Comparison of ENCODE assay signal across 11 cellular contexts in genomic region chr10:117545141-117546019, GRCh38. TPM values are rescaled to one million over a fixed set of nuclear protein-coding genes. Genes with fewer than 3 reads are reported as not detected.
DNase-seq lines count a peak whose midpoint lies in the region; ATAC-seq and TF ChIP-seq lines count a peak whose summit lies in the region.
"Had no signal": no experiment of that assay in that cellular context is flagged by ENCODE, and none has a peak within 500 bp of the region (broad histone marks: within the 10 kb centered on the region; RNA-seq: fewer than 3 reads in every experiment).

No MANE protein-coding gene starts in this region.

- peak; percentile 65 for DNase-seq in GM23248
- DNase-seq in kidney epithelial cell (ENCODE audit: low read depth): no peak
- no peak for DNase-seq in COR-L47 (lab: John Stamatoyannopoulos, UW)
- DNase-seq in MM.1S: no peak
- no peak for DNase-seq in NCI-H2107 treated with DMSO at 0.1 percent for 48 hours (lab: John Stamatoyannopoulos, UW; ENCODE audit: unreplicated experiment)
- DNase-seq: DND-41, NCI-H1930 had no signal

- ATAC-seq in HG02610 (IDR thresholded peaks at IDR 0.05; ENCODE audit: unreplicated experiment): no peak
- ATAC-seq: stimulated activated memory B cell treated with anti-CD40 and anti-IgM and Interleukin-4, amounts not matched to agents 10 μg/mL and 1 μg/mL and 100 μg/mL, for 72 hours had no signal

- H3K4me3 ChIP-seq in GM23248 (peak overlapping the region; percentile 95), kidney epithelial cell (ENCODE audit: low read depth, low read length) (peak overlapping the region; percentile 86), skeletal muscle tissue (ENCODE audit: low read length in 3 of 3) (peak overlapping the region; percentile 67 to 81 (median 74)), MM.1S (ENCODE audit: low read length) (no peak overlapping the region)

- peaks cover 95% of the 10 kb centered on the region for H3K27me3 Mint-ChIP-seq in brain

- TF ChIP-seq CTCF in brain (conservative IDR thresholded peaks at IDR 0.05) (no peak), kidney epithelial cell (IDR thresholded peaks at IDR 0.05; ENCODE audit: insufficient read depth, low read length, poor library complexity, severe bottlenecking) (no peak), MM.1S (IDR thresholded peaks at IDR 0.05; ENCODE audit: low read length) (no peak)

- peaks cover 0 to 13% (median 0%) of the 10 kb centered on the region in 5 experiments for H3K9me3 Mint-ChIP-seq in brain
- H3K9me3 Mint-ChIP-seq: stimulated activated memory B cell treated with anti-CD40 and anti-IgM and Interleukin-4, amounts not matched to agents 10 μg/mL and 1 μg/mL and 100 μg/mL, for 72 hours had no signal

- peak overlapping the region; percentile 90 to 97 (median 95) for H3K4me3 Mint-ChIP-seq in brain
- H3K4me3 Mint-ChIP-seq: stimulated activated memory B cell treated with anti-CD40 and anti-IgM and Interleukin-4, amounts not matched to agents 10 μg/mL and 1 μg/mL and 100 μg/mL, for 72 hours had no signal

- H3K9me2 ChIP-seq in GM23248 (ENCODE audit: insufficient read depth) (no peaks in the 10 kb centered on the region), MM.1S (replicated peaks; ENCODE audit: insufficient read depth, low read length) (no peaks in the 10 kb centered on the region)

- in situ Hi-C loops in GM23248 (cut with MboI): loop anchor here (10.0 kb wide), 2 partner anchors 499 to 699 kb away; partner anchors contain the start of gene RAB11FIP2

- H3K27me3 ChIP-seq in GM23248 (replicated peaks; ENCODE audit: insufficient read depth) (no peaks in the 10 kb centered on the region), kidney epithelial cell (ENCODE audit: control insufficient read depth, insufficient read depth, low read length) (peaks cover 7% of the 10 kb centered on the region), skeletal muscle tissue (ENCODE audit: control insufficient read depth in 3 of 3, insufficient read depth in 3 of 3, low read length in 3 of 3) (peaks cover 81 to 92% (median 83%) of the 10 kb centered on the region in 3 donors), MM.1S (replicated peaks; ENCODE audit: insufficient read depth, low read length) (no peaks in the 10 kb centered on the region)

- H3K36me3 ChIP-seq in GM23248 (ENCODE audit: low read depth) (peaks cover 8% of the 10 kb centered on the region; the same call in 1 of the 2 replicates), kidney epithelial cell (ENCODE audit: control insufficient read depth, insufficient read depth, low read length) (no peaks in the 10 kb centered on the region), skeletal muscle tissue (ENCODE audit: control insufficient read depth in 3 of 3, insufficient read depth in 3 of 3, low read length in 3 of 3) (no peaks in the 10 kb centered on the region), MM.1S (replicated peaks; ENCODE audit: insufficient read depth, low read length) (no peaks in the 10 kb centered on the region)

- no peaks in the 10 kb centered on the region for H3K36me3 Mint-ChIP-seq in brain
- H3K36me3 Mint-ChIP-seq: stimulated activated memory B cell treated with anti-CD40 and anti-IgM and Interleukin-4, amounts not matched to agents 10 μg/mL and 1 μg/mL and 100 μg/mL, for 72 hours had no signal

- H3K9ac ChIP-seq in GM23248: peak overlapping the region; percentile 98
- peak overlapping the region in 2 of 3 donors; percentile 56 to 85 for H3K9ac ChIP-seq in skeletal muscle tissue (ENCODE audit: low read depth in 1 of 3, low read length in 3 of 3)
- H3K9ac ChIP-seq in MM.1S (ENCODE audit: low read length): no peak overlapping the region

- H3K9me3 ChIP-seq in GM23248 (ENCODE audit: low read depth): no peaks in the 10 kb centered on the region
- no peaks in the 10 kb centered on the region for H3K9me3 ChIP-seq in skeletal muscle tissue (ENCODE audit: control insufficient read depth in 3 of 3, low read length in 3 of 3)
- no peaks in the 10 kb centered on the region for H3K9me3 ChIP-seq in MM.1S (replicated peaks; ENCODE audit: insufficient read depth, low read length)

- WGBS in GM23248 (ENCODE audit: low coverage in 1 of 2, low lambda C conversion rate in 2 of 2, missing lambda C conversion rate in 2 of 2), 2 experiments: 1% methylated on average over 49 to 63 of the region's 67 CpGs

- H3K4me1 Mint-ChIP-seq in brain: peaks cover 76% of the 10 kb centered on the region

- H4K20me1 ChIP-seq in GM23248 (ENCODE audit: insufficient read depth) (no peaks in the 10 kb centered on the region), MM.1S (ENCODE audit: insufficient read depth, low read length) (no peaks in the 10 kb centered on the region)

- H3K27ac Mint-ChIP-seq in brain: peak overlapping the region; percentile 79 to 100 (median 98)
- H3K27ac Mint-ChIP-seq: stimulated activated memory B cell treated with anti-CD40 and anti-IgM and Interleukin-4, amounts not matched to agents 10 μg/mL and 1 μg/mL and 100 μg/mL, for 72 hours had no signal

- peaks cover 30% of the 10 kb centered on the region for H3K4me1 ChIP-seq in GM23248 (ENCODE audit: insufficient read depth)
- H3K4me1 ChIP-seq in skeletal muscle tissue (ENCODE audit: control insufficient read depth in 3 of 3, insufficient read depth in 3 of 3, low read length in 3 of 3): peaks cover 16 to 40% (median 17%) of the 10 kb centered on the region in 3 donors
- H3K4me1 ChIP-seq in MM.1S (ENCODE audit: low read length): no peaks in the 10 kb centered on the region

- H3K27ac ChIP-seq in GM23248 (peak overlapping the region; percentile 99), skeletal muscle tissue (ENCODE audit: low read depth, low read length) (peak overlapping the region; percentile 30), MM.1S (ENCODE audit: low read length) (no peak overlapping the region)

- H3K4me2 ChIP-seq in GM23248 (ENCODE audit: unreplicated experiment): peak overlapping the region; percentile 92
- no peak overlapping the region for H3K4me2 ChIP-seq in MM.1S (ENCODE audit: low read depth, low read length)

- H2AFZ ChIP-seq in GM23248 (0 out of 2 replicates have a peak overlapping the region, but pooled peaks have one; percentile 43), MM.1S (ENCODE audit: low read length) (no peak overlapping the region)

- peaks cover 24% of the 10 kb centered on the region for H3F3A ChIP-seq in GM23248 (ENCODE audit: insufficient read depth)
- no peaks in the 10 kb centered on the region for H3F3A ChIP-seq in MM.1S (ENCODE audit: insufficient read depth, low read length)

- H3K79me2 ChIP-seq in GM23248 (ENCODE audit: insufficient read depth) (peaks cover 79% of the 10 kb centered on the region), MM.1S (ENCODE audit: low read length) (no peaks in the 10 kb centered on the region)

RNA-seq across cellular contexts. Expression of gene EMX2, which starts 2.8 kb away (rescaled TPM):
- 13.4 and 16.3 TPM in 2 replicates for total RNA-seq in GM23248 (2014; rRNA removed; shearing (Covaris generic))
- 12.8 and 13.2 TPM in 2 replicates for polyA plus RNA-seq in GM23248 (2016; fragmentation: Nextera tagmentation; extraction: Ambion mirVana)
- polyA plus RNA-seq in brain (ENCODE audit: insufficient read depth, low read depth, low replicate concordance): 11.4 TPM
- total RNA-seq in kidney epithelial cell: 4.1 and 6.1 TPM in 2 replicates
- 2.1 TPM for total RNA-seq in skeletal muscle tissue
